ENCODE assay signal across 19 cellular contexts in the genomic region with DNA sequence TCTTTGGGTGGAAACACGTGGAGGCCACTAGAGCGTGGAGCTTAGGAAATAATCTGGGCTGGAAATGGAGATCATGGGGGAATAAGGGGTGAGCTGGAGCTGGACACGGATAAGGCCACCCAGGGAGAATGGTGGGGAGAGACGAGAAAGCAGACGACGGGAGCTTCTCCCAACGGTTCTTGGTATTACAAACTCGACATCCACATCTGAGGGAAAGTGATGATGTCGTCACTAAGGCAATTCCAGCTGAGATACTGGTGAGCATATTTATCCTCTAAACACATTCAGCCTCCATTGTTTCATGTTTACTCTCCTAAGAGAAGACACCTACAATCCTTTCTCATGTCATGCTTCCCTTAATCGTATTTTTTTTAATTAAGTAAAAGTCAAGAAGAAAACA.
"Had no signal": no experiment of that assay in that cellular context is flagged by ENCODE, and none has a peak within 500 bp of the region (broad histone marks: within the 10 kb centered on the region; RNA-seq: fewer than 3 reads in every experiment).

No MANE protein-coding gene starts in this region.

- H3K27ac Mint-ChIP-seq: activated B cell treated with CpG ODN at 0.5 μM for 24 hours had no signal

- H3K27me3 Mint-ChIP-seq: activated B cell treated with CpG ODN at 0.5 μM for 24 hours had no signal

- H3K4me2 ChIP-seq: hepatocyte had no signal

- H3K27ac ChIP-seq: cardiac muscle cell, hepatocyte, ovary, spleen, tibial nerve had no signal

- H3K9me3 ChIP-seq: mucosa of descending colon, ovary had no signal

- H3K27me3 ChIP-seq: cardiac muscle cell, hepatocyte, ovary, tibial nerve had no signal

- H3K4me3 ChIP-seq: cardiac muscle cell, hepatocyte, mucosa of descending colon, ovary, spleen, tibial nerve had no signal

- FAIRE-seq: urothelium cell line had no signal

- DNase-seq: activated B cell treated with CpG ODN at 0.5 μM for 24 hours; activated CD4-positive, alpha-beta T cell treated with anti-CD3 and anti-CD28 coated beads for 4 hours; activated CD8-positive, alpha-beta T cell treated with anti-CD3 and anti-CD28 coated beads for 36 hours; activated gamma-delta T cell; activated naive CD8-positive, alpha-beta T cell treated with anti-CD3 and anti-CD28 coated beads, Interleukin-2, amount 10 ng/mL, durations not matched to agents 7 days and 5 days; activated T-cell treated with anti-CD3 and anti-CD28 coated beads, Interleukin-2, amount 50 U/mL, for 24 hours; amygdala; effector memory CD8-positive, alpha-beta T cell; mucosa of descending colon; naive B cell; ovary; spleen; stimulated activated naive CD4-positive, alpha-beta T cell treated with Interleukin-2 at 50 U/mL for 16 hours; T-cell; T-helper 9 cell had no signal

- H3K9me3 Mint-ChIP-seq: activated naive CD8-positive, alpha-beta T cell treated with anti-CD3 and anti-CD28 coated beads, Interleukin-2, amount 10 ng/mL, durations not matched to agents 7 days and 5 days; effector memory CD8-positive, alpha-beta T cell; T-cell had no signal

- H3K36me3 Mint-ChIP-seq: T-cell had no signal

- H3K4me3 Mint-ChIP-seq: activated B cell treated with CpG ODN at 0.5 μM for 24 hours; activated CD8-positive, alpha-beta T cell treated with anti-CD3 and anti-CD28 coated beads for 36 hours; activated naive CD8-positive, alpha-beta T cell treated with anti-CD3 and anti-CD28 coated beads, Interleukin-2, amount 10 ng/mL, durations not matched to agents 7 days and 5 days; activated T-cell treated with anti-CD3 and anti-CD28 coated beads, Interleukin-2, amount 50 U/mL, for 24 hours; effector memory CD8-positive, alpha-beta T cell; T-cell had no signal

- H3K36me3 ChIP-seq: cardiac muscle cell, ovary, spleen, tibial nerve had no signal

- ATAC-seq: activated CD8-positive, alpha-beta T cell treated with anti-CD3 and anti-CD28 coated beads for 36 hours; effector memory CD8-positive, alpha-beta T cell; T-cell had no signal
